In the genomic region with DNA sequence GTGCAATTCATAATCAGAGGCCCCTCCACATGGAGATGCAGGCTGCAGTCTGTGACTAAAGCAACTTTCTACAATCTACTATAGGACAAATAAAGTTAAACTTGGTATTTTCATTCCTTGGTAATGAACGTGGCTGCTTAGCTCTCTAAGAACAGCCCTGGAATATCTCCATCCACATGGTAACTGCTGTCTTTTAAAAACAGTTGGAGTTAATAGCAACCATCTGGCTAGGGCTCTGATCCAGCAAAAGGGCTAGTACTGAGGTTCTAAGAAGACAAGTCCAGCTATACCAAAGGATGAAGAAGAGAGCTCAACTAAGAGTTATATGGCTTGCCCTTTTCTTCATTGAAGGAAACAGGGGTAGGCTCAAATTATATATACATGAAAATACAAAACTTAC, we compare ENCODE assay signal across 18 cellular contexts.
"Had no signal": no experiment of that assay in that cellular context is flagged by ENCODE, and none has a peak within 500 bp of the region (broad histone marks: within the 10 kb centered on the region; RNA-seq: fewer than 3 reads in every experiment).

No MANE protein-coding gene starts in this region.

- H3K4me1 ChIP-seq: breast epithelium, prostate gland, right atrium auricular region, vagina had no signal

- H3K27ac ChIP-seq: breast epithelium, coronary artery, prostate gland, right atrium auricular region, vagina had no signal

- DNase-seq: activated CD4-positive, alpha-beta T cell treated with anti-CD3 and anti-CD28 coated beads, Interleukin-2, amount 10 ng/mL, durations not matched to agents 7 days and 5 days; activated CD8-positive, alpha-beta T cell treated with anti-CD3 and anti-CD28 coated beads, Interleukin-2, amount 10 ng/mL, durations not matched to agents 7 days and 5 days; activated naive CD4-positive, alpha-beta T cell treated with anti-CD3 and anti-CD28 coated beads for 36 hours; activated naive CD8-positive, alpha-beta T cell treated with anti-CD3 and anti-CD28 coated beads, Interleukin-2, amount 50 U/mL, for 24 hours; activated T-cell treated with anti-CD3 and anti-CD28 coated beads, Interleukin-2, amount 50 U/mL, for 24 hours; aorta; erythroblast; naive thymus-derived CD4-positive, alpha-beta T cell; stimulated activated CD4-positive, alpha-beta T cell treated with anti-CD3 and anti-CD28 coated beads, Interleukin-2, amount 100 ng/mL, for 24 hours; stimulated activated naive CD8-positive, alpha-beta T cell treated with anti-CD3 and anti-CD28 coated beads, Interleukin-15, amount 100 ng/mL, for 72 hours; T1000; trophoblast cell had no signal

- ATAC-seq: activated CD4-positive, CD25-positive, alpha-beta regulatory T cell treated with anti-CD3 and anti-CD28 coated beads, Interleukin-2, amount 50 U/mL, for 24 hours; activated CD8-positive, alpha-beta T cell treated with anti-CD3 and anti-CD28 coated beads, Interleukin-2, amount 10 ng/mL, durations not matched to agents 7 days and 5 days; activated naive CD8-positive, alpha-beta T cell treated with anti-CD3 and anti-CD28 coated beads, Interleukin-2, amount 50 U/mL, for 24 hours; naive thymus-derived CD4-positive, alpha-beta T cell; stimulated activated naive CD8-positive, alpha-beta T cell treated with anti-CD3 and anti-CD28 coated beads, Interleukin-15, amount 100 ng/mL, for 72 hours had no signal

- H3K9me3 ChIP-seq: breast epithelium, prostate gland, right atrium auricular region, vagina had no signal

- H3K36me3 ChIP-seq: breast epithelium, prostate gland, right atrium auricular region, vagina had no signal

- H3K27me3 ChIP-seq: breast epithelium, right atrium auricular region, vagina had no signal

- H3K4me3 ChIP-seq: breast epithelium, coronary artery, prostate gland, right atrium auricular region, vagina had no signal
